Comparison of ENCODE assay signal across 1 cellular context in the genomic region with DNA sequence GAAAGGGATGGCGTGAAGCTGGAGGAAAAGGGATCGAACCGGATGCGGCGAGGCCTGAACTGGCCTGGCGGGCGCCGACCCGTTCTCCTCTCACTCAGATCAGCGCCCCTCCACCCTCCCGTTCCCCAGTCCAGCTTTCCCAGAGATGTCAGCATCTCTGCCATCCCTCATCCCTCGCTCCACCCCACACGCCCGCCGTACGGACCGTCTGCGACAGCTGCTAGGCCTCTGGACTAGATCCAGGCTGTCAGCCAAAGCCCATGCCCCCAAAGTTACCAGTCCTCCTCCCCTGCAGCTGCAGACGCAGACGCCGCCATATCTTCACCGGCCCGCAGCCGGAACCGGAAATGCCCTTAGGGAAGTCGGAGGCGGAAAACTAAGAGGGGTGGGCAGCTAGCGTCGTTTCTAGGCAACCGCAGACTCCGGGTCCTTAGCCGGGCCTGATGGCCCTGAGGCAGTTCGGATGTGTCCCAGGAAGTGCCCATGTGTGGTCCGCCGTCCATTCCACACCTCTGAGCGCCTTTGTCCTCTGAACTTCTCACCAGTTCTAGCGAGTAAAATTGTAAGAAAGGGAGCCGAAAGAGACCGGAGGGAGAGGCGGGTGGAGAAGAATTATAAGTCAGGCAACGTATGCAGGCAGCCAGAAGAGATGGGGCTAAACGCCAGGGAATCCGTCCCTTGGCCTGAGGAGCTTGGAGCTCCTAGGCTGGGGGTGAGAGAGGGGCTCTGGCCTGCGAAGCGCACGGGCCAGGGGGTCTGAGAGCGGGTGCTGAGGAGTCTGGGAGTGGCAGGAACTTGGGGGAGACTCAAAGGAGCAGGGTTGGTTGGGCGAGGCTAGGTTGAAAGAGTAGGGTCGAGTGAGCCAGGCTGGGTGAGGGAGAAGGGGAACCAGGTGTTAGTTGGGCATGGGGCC.
TF ChIP-seq lines count a peak whose summit lies in the region.

A gene with protein sequence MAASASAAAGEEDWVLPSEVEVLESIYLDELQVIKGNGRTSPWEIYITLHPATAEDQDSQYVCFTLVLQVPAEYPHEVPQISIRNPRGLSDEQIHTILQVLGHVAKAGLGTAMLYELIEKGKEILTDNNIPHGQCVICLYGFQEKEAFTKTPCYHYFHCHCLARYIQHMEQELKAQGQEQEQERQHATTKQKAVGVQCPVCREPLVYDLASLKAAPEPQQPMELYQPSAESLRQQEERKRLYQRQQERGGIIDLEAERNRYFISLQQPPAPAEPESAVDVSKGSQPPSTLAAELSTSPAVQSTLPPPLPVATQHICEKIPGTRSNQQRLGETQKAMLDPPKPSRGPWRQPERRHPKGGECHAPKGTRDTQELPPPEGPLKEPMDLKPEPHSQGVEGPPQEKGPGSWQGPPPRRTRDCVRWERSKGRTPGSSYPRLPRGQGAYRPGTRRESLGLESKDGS (minus strand): TSS at position 349 of the 913 bp plus-strand sequence. CDS start 32 bp downstream, at position 317.
A gene with protein sequence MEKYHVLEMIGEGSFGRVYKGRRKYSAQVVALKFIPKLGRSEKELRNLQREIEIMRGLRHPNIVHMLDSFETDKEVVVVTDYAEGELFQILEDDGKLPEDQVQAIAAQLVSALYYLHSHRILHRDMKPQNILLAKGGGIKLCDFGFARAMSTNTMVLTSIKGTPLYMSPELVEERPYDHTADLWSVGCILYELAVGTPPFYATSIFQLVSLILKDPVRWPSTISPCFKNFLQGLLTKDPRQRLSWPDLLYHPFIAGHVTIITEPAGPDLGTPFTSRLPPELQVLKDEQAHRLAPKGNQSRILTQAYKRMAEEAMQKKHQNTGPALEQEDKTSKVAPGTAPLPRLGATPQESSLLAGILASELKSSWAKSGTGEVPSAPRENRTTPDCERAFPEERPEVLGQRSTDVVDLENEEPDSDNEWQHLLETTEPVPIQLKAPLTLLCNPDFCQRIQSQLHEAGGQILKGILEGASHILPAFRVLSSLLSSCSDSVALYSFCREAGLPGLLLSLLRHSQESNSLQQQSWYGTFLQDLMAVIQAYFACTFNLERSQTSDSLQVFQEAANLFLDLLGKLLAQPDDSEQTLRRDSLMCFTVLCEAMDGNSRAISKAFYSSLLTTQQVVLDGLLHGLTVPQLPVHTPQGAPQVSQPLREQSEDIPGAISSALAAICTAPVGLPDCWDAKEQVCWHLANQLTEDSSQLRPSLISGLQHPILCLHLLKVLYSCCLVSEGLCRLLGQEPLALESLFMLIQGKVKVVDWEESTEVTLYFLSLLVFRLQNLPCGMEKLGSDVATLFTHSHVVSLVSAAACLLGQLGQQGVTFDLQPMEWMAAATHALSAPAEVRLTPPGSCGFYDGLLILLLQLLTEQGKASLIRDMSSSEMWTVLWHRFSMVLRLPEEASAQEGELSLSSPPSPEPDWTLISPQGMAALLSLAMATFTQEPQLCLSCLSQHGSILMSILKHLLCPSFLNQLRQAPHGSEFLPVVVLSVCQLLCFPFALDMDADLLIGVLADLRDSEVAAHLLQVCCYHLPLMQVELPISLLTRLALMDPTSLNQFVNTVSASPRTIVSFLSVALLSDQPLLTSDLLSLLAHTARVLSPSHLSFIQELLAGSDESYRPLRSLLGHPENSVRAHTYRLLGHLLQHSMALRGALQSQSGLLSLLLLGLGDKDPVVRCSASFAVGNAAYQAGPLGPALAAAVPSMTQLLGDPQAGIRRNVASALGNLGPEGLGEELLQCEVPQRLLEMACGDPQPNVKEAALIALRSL (N-terminal part only) (plus strand): TSS at position 433 of the 913 bp plus-strand sequence. CDS start 744 bp downstream, outside the sequence.

TF ChIP-seq in HepG2, 621 proteins besides CTCF, POLR2A, EP300 and RAD21 (continued from another document and continues in another):
- TF ChIP-seq, protein P1, sequence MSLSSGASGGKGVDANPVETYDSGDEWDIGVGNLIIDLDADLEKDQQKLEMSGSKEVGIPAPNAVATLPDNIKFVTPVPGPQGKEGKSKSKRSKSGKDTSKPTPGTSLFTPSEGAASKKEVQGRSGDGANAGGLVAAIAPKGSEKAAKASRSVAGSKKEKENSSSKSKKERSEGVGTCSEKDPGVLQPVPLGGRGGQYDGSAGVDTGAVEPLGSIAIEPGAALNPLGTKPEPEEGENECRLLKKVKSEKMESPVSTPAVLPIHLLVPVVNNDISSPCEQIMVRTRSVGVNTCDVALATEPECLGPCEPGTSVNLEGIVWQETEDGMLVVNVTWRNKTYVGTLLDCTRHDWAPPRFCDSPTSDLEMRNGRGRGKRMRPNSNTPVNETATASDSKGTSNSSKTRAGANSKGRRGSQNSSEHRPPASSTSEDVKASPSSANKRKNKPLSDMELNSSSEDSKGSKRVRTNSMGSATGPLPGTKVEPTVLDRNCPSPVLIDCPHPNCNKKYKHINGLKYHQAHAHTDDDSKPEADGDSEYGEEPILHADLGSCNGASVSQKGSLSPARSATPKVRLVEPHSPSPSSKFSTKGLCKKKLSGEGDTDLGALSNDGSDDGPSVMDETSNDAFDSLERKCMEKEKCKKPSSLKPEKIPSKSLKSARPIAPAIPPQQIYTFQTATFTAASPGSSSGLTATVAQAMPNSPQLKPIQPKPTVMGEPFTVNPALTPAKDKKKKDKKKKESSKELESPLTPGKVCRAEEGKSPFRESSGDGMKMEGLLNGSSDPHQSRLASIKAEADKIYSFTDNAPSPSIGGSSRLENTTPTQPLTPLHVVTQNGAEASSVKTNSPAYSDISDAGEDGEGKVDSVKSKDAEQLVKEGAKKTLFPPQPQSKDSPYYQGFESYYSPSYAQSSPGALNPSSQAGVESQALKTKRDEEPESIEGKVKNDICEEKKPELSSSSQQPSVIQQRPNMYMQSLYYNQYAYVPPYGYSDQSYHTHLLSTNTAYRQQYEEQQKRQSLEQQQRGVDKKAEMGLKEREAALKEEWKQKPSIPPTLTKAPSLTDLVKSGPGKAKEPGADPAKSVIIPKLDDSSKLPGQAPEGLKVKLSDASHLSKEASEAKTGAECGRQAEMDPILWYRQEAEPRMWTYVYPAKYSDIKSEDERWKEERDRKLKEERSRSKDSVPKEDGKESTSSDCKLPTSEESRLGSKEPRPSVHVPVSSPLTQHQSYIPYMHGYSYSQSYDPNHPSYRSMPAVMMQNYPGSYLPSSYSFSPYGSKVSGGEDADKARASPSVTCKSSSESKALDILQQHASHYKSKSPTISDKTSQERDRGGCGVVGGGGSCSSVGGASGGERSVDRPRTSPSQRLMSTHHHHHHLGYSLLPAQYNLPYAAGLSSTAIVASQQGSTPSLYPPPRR (CRISPR knock-in tag; IDR thresholded peaks at IDR 0.05; ENCODE audit: borderline replicate concordance), result 0 out of 2 replicates have a peak, but pooled peaks have one; percentile 41
- TF ChIP-seq, protein P2, sequence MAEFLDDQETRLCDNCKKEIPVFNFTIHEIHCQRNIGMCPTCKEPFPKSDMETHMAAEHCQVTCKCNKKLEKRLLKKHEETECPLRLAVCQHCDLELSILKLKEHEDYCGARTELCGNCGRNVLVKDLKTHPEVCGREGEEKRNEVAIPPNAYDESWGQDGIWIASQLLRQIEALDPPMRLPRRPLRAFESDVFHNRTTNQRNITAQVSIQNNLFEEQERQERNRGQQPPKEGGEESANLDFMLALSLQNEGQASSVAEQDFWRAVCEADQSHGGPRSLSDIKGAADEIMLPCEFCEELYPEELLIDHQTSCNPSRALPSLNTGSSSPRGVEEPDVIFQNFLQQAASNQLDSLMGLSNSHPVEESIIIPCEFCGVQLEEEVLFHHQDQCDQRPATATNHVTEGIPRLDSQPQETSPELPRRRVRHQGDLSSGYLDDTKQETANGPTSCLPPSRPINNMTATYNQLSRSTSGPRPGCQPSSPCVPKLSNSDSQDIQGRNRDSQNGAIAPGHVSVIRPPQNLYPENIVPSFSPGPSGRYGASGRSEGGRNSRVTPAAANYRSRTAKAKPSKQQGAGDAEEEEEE (CRISPR knock-in tag; IDR thresholded peaks at IDR 0.05; ENCODE audit: borderline replicate concordance), result 0 out of 2 replicates have a peak, but pooled peaks have one; percentile 73
- TF ChIP-seq NPAS2 (CRISPR knock-in tag; IDR thresholded peaks at IDR 0.05; ENCODE audit: borderline replicate concordance) (no peak), KMT2A (CRISPR knock-in tag; IDR thresholded peaks at IDR 0.05) (peak; percentile 20), ZSCAN25 (CRISPR knock-in tag; IDR thresholded peaks at IDR 0.05) (peak; percentile 18; the same call in 1 of the 2 replicates), ZFP36L2 (CRISPR knock-in tag; IDR thresholded peaks at IDR 0.05) (no peak), RELA (CRISPR knock-in tag; IDR thresholded peaks at IDR 0.05) (no peak; the same call in 1 of the 2 replicates), MIER2 (CRISPR knock-in tag; IDR thresholded peaks at IDR 0.05) (0 out of 2 replicates have a peak, but pooled peaks have one; percentile 26), TEAD2 (CRISPR knock-in tag; IDR thresholded peaks at IDR 0.05) (no peak), ZNF160 (CRISPR knock-in tag; IDR thresholded peaks at IDR 0.05) (no peak), HNRNPUL1 (IDR thresholded peaks at IDR 0.05; ENCODE audit: low read depth, low read length) (no peak), ZNF788 (CRISPR knock-in tag; IDR thresholded peaks at IDR 0.05; ENCODE audit: borderline replicate concordance) (peak; percentile 83; the same call in 1 of the 2 replicates), SIN3B (IDR thresholded peaks at IDR 0.05; ENCODE audit: low read length) (peak; percentile 78; the same call in 1 of the 2 replicates), ZFY (CRISPR knock-in tag; IDR thresholded peaks at IDR 0.05) (peak; percentile 78), IRX3 (CRISPR knock-in tag; IDR thresholded peaks at IDR 0.05; ENCODE audit: borderline replicate concordance, low read depth) (0 out of 2 replicates have a peak, but pooled peaks have one; percentile 40), PTBP1 (IDR thresholded peaks at IDR 0.05; ENCODE audit: low read depth, low read length, poor library complexity, severe bottlenecking) (no peak)
- TF ChIP-seq, protein P3, sequence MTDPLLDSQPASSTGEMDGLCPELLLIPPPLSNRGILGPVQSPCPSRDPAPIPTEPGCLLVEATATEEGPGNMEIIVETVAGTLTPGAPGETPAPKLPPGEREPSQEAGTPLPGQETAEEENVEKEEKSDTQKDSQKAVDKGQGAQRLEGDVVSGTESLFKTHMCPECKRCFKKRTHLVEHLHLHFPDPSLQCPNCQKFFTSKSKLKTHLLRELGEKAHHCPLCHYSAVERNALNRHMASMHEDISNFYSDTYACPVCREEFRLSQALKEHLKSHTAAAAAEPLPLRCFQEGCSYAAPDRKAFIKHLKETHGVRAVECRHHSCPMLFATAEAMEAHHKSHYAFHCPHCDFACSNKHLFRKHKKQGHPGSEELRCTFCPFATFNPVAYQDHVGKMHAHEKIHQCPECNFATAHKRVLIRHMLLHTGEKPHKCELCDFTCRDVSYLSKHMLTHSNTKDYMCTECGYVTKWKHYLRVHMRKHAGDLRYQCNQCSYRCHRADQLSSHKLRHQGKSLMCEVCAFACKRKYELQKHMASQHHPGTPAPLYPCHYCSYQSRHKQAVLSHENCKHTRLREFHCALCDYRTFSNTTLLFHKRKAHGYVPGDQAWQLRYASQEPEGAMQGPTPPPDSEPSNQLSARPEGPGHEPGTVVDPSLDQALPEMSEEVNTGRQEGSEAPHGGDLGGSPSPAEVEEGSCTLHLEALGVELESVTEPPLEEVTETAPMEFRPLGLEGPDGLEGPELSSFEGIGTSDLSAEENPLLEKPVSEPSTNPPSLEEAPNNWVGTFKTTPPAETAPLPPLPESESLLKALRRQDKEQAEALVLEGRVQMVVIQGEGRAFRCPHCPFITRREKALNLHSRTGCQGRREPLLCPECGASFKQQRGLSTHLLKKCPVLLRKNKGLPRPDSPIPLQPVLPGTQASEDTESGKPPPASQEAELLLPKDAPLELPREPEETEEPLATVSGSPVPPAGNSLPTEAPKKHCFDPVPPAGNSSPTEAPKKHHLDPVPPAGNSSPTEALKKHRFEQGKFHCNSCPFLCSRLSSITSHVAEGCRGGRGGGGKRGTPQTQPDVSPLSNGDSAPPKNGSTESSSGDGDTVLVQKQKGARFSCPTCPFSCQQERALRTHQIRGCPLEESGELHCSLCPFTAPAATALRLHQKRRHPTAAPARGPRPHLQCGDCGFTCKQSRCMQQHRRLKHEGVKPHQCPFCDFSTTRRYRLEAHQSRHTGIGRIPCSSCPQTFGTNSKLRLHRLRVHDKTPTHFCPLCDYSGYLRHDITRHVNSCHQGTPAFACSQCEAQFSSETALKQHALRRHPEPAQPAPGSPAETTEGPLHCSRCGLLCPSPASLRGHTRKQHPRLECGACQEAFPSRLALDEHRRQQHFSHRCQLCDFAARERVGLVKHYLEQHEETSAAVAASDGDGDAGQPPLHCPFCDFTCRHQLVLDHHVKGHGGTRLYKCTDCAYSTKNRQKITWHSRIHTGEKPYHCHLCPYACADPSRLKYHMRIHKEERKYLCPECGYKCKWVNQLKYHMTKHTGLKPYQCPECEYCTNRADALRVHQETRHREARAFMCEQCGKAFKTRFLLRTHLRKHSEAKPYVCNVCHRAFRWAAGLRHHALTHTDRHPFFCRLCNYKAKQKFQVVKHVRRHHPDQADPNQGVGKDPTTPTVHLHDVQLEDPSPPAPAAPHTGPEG (CRISPR knock-in tag; IDR thresholded peaks at IDR 0.05), result no peak
- TF ChIP-seq, protein P4, sequence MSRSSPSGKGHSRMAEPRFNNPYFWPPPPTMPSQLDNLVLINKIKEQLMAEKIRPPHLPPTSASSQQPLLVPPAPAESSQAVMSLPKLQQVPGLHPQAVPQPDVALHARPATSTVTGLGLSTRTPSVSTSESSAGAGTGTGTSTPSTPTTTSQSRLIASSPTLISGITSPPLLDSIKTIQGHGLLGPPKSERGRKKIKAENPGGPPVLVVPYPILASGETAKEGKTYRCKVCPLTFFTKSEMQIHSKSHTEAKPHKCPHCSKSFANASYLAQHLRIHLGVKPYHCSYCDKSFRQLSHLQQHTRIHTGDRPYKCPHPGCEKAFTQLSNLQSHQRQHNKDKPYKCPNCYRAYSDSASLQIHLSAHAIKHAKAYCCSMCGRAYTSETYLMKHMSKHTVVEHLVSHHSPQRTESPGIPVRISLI (CRISPR knock-in tag; IDR thresholded peaks at IDR 0.05; ENCODE audit: borderline replicate concordance), result no peak; the same call in 1 of the 2 replicates
- TF ChIP-seq, protein P5, sequence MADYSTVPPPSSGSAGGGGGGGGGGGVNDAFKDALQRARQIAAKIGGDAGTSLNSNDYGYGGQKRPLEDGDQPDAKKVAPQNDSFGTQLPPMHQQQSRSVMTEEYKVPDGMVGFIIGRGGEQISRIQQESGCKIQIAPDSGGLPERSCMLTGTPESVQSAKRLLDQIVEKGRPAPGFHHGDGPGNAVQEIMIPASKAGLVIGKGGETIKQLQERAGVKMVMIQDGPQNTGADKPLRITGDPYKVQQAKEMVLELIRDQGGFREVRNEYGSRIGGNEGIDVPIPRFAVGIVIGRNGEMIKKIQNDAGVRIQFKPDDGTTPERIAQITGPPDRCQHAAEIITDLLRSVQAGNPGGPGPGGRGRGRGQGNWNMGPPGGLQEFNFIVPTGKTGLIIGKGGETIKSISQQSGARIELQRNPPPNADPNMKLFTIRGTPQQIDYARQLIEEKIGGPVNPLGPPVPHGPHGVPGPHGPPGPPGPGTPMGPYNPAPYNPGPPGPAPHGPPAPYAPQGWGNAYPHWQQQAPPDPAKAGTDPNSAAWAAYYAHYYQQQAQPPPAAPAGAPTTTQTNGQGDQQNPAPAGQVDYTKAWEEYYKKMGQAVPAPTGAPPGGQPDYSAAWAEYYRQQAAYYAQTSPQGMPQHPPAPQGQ (CRISPR knock-in tag; IDR thresholded peaks at IDR 0.05; ENCODE audit: borderline replicate concordance), result no peak
- TF ChIP-seq, protein P6, sequence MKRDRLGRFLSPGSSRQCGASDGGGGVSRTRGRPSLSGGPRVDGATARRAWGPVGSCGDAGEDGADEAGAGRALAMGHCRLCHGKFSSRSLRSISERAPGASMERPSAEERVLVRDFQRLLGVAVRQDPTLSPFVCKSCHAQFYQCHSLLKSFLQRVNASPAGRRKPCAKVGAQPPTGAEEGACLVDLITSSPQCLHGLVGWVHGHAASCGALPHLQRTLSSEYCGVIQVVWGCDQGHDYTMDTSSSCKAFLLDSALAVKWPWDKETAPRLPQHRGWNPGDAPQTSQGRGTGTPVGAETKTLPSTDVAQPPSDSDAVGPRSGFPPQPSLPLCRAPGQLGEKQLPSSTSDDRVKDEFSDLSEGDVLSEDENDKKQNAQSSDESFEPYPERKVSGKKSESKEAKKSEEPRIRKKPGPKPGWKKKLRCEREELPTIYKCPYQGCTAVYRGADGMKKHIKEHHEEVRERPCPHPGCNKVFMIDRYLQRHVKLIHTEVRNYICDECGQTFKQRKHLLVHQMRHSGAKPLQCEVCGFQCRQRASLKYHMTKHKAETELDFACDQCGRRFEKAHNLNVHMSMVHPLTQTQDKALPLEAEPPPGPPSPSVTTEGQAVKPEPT (CRISPR knock-in tag; IDR thresholded peaks at IDR 0.05; ENCODE audit: low read depth), result peak; percentile 69; the same call in 1 of the 2 replicates
